ENCODE assay signal across 20 cellular contexts in genomic region chr17:13003927-13004326, GRCh38.
"Had no signal": no experiment of that assay in that cellular context is flagged by ENCODE, and none has a peak within 500 bp of the region (broad histone marks: within the 10 kb centered on the region; RNA-seq: fewer than 3 reads in every experiment).

No MANE protein-coding gene starts in this region.

- H3K27me3 Mint-ChIP-seq: activated CD8-positive, alpha-beta T cell treated with anti-CD3 and anti-CD28 coated beads for 36 hours; effector memory CD8-positive, alpha-beta T cell; memory B cell had no signal

- H3K4me3 Mint-ChIP-seq: activated CD8-positive, alpha-beta T cell treated with anti-CD3 and anti-CD28 coated beads for 36 hours; effector memory CD8-positive, alpha-beta T cell; immature natural killer cell; memory B cell; nephron had no signal

- H3K27me3 ChIP-seq: brain microvascular endothelial cell, ovary, spleen had no signal

- H3K4me3 ChIP-seq: ovary, prostate gland, spleen, thoracic aorta had no signal

- ATAC-seq: activated CD8-positive, alpha-beta T cell treated with anti-CD3 and anti-CD28 coated beads for 36 hours had no signal

- DNase-seq: activated CD4-positive, alpha-beta T cell treated with anti-CD3 and anti-CD28 coated beads for 1 hour; activated CD4-positive, alpha-beta T cell treated with anti-CD3 and anti-CD28 coated beads, Interleukin-2, amount 50 U/mL, for 1 hour; activated CD8-positive, alpha-beta T cell treated with anti-CD3 and anti-CD28 coated beads for 36 hours; activated naive CD4-positive, alpha-beta T cell; activated T-cell treated with anti-CD3 and anti-CD28 coated beads, Interleukin-2, amount 50 U/mL, for 48 hours; amniotic stem cell; brain microvascular endothelial cell; cortex of kidney; effector memory CD8-positive, alpha-beta T cell; head of caudate nucleus; immature natural killer cell; ovary; stimulated activated naive CD4-positive, alpha-beta T cell treated with Interleukin-2 at 50 U/mL for 16 hours; T-helper 2 cell; trophoblast cell had no signal

- H3K36me3 ChIP-seq: ovary had no signal

- H3K9me3 Mint-ChIP-seq: activated CD8-positive, alpha-beta T cell treated with anti-CD3 and anti-CD28 coated beads for 36 hours; effector memory CD8-positive, alpha-beta T cell; immature natural killer cell; memory B cell; nephron had no signal

- H3K9me3 ChIP-seq: ovary, prostate gland, spleen, thoracic aorta had no signal

- H3K4me1 Mint-ChIP-seq: memory B cell, nephron had no signal

- H3K27ac Mint-ChIP-seq: activated CD8-positive, alpha-beta T cell treated with anti-CD3 and anti-CD28 coated beads for 36 hours; memory B cell; nephron had no signal

- H3K27ac ChIP-seq: brain microvascular endothelial cell, ovary, prostate gland, spleen, thoracic aorta had no signal
